In the genomic region with DNA sequence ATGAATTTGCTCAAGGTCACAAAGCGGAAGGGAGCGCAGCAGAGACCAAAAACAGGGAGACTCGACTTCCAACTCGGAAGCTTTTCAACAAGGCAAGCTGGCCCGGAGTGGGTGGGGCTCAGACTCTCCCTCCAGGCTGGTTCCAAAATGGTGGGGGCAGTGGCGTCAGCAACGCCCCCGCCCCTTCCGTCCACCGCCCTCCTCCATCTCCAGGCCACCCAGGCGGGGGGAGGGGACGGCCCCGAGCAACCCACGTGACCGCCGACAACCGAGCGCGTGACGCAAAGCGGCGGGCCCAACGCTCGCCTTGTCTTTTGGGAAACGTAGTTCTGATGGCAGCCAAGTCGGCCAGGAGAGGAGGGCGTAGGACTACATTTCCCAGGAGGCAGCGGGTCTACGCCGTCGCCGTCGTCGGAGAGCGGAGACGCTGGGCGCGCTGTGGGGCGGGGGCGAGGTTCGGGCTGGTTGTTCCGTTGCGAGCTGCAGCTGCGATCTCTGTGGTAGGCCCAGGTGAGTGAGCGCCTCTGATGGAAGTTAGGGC, we compare ENCODE assay signal across 8 cellular contexts. TPM values are rescaled to one million over a fixed set of nuclear protein-coding genes. Genes with fewer than 3 reads are reported as not detected.
DNase-seq lines count a peak whose midpoint lies in the region; ATAC-seq and TF ChIP-seq lines count a peak whose summit lies in the region.

Gene THRAP3 (plus strand): TSS at position 448 of the 541 bp plus-strand sequence. CDS start 58,121 bp downstream, outside the sequence.

- no peaks in the 10 kb centered on the region for H3K27me3 ChIP-seq in HAP-1 (ENCODE audit: low read depth)
- H3K27me3 ChIP-seq in MM.1S (replicated peaks; ENCODE audit: insufficient read depth, low read length): no peaks in the 10 kb centered on the region

- H3K9me3 ChIP-seq in ES-I3 (ENCODE audit: control insufficient read depth, insufficient read depth, low read length): no peaks in the 10 kb centered on the region
- no peaks in the 10 kb centered on the region for H3K9me3 ChIP-seq in HAP-1
- no peaks in the 10 kb centered on the region for H3K9me3 ChIP-seq in MM.1S (replicated peaks; ENCODE audit: insufficient read depth, low read length)

- H3K36me3 ChIP-seq in ES-I3 (ENCODE audit: insufficient read depth, low read length) (peaks cover 4% of the 10 kb centered on the region; the same call in 1 of the 2 replicates), HAP-1 (replicated peaks) (peaks cover 31% of the 10 kb centered on the region), MM.1S (replicated peaks; ENCODE audit: insufficient read depth, low read length) (peaks cover 6% of the 10 kb centered on the region)

- ATAC-seq in stimulated activated naive CD8-positive, alpha-beta T cell treated with anti-CD3 and anti-CD28 coated beads, Interleukin-15, amount 100 ng/mL, for 72 hours: peak; percentile 95

- DNase-seq in HAP-1 (ENCODE audit: low spot score in 2 of 2): peak; percentile 99 to 100
- DNase-seq in MM.1S: peak; percentile 99
- peak; percentile 94 for DNase-seq in SIG-M5 (lab: John Stamatoyannopoulos, UW)
- DNase-seq in activated gamma-delta T cell (lab: John Stamatoyannopoulos, UW): peak; percentile 99
- DNase-seq in fibroblast of the aortic adventitia (ENCODE audit: low read depth): peak; percentile 99
- peak; percentile 99 for DNase-seq in nephron progenitor cell
- DNase-seq in stimulated activated naive CD8-positive, alpha-beta T cell treated with anti-CD3 and anti-CD28 coated beads, Interleukin-15, amount 100 ng/mL, for 72 hours: peak; percentile 100

- H3K79me2 ChIP-seq in MM.1S (ENCODE audit: low read length): peaks cover 46% of the 10 kb centered on the region

- H3K9me3 Mint-ChIP-seq in nephron progenitor cell: no peaks in the 10 kb centered on the region
- no peaks in the 10 kb centered on the region for H3K9me3 Mint-ChIP-seq in stimulated activated naive CD8-positive, alpha-beta T cell treated with anti-CD3 and anti-CD28 coated beads, Interleukin-15, amount 100 ng/mL, for 72 hours

- peaks cover 31% of the 10 kb centered on the region for H3K36me3 Mint-ChIP-seq in nephron progenitor cell (ENCODE audit: low read depth)

- H3K4me1 ChIP-seq in ES-I3 (ENCODE audit: insufficient read depth, low read length) (no peaks in the 10 kb centered on the region), HAP-1 (peaks cover 12% of the 10 kb centered on the region), MM.1S (ENCODE audit: low read length) (peaks cover 12% of the 10 kb centered on the region; the same call in 1 of the 2 replicates)

- H3K27ac ChIP-seq in MM.1S (ENCODE audit: low read length): peak within 1 kb of the TSS; percentile 95

- H3K4me2 ChIP-seq in MM.1S (ENCODE audit: low read depth, low read length): peak within 1 kb of the TSS; percentile 95

- H3K4me3 ChIP-seq in HAP-1: peak within 1 kb of the TSS; percentile 77
- peak within 1 kb of the TSS; percentile 95 for H3K4me3 ChIP-seq in MM.1S (ENCODE audit: low read length)
- H3K4me3 ChIP-seq in fibroblast of the aortic adventitia (ENCODE audit: low read depth, low read length): peak within 1 kb of the TSS; percentile 94

- H3K9ac ChIP-seq in ES-I3 (ENCODE audit: low read depth, low read length) (peak within 1 kb of the TSS; percentile 98), MM.1S (ENCODE audit: low read length) (peak within 1 kb of the TSS; percentile 84)

- H3K9me2 ChIP-seq in MM.1S (replicated peaks; ENCODE audit: insufficient read depth, low read length): no peaks in the 10 kb centered on the region

- in situ Hi-C loops in HAP-1 (cut with MboI; ENCODE audit: low sequenced_read_pairs): no loop called here

- peaks cover 25% of the 10 kb centered on the region for H3F3A ChIP-seq in MM.1S (ENCODE audit: insufficient read depth, low read length)

- peak within 1 kb of the TSS; percentile 99 for H3K27ac Mint-ChIP-seq in nephron progenitor cell
- peak within 1 kb of the TSS; percentile 98 to 100 for H3K27ac Mint-ChIP-seq in stimulated activated naive CD8-positive, alpha-beta T cell treated with anti-CD3 and anti-CD28 coated beads, Interleukin-15, amount 100 ng/mL, for 72 hours

- H3K4me1 Mint-ChIP-seq in nephron progenitor cell: peaks cover 30% of the 10 kb centered on the region
- H3K4me1 Mint-ChIP-seq in stimulated activated naive CD8-positive, alpha-beta T cell treated with anti-CD3 and anti-CD28 coated beads, Interleukin-15, amount 100 ng/mL, for 72 hours: peaks cover 37% of the 10 kb centered on the region

- H4K20me1 ChIP-seq in MM.1S (ENCODE audit: insufficient read depth, low read length): peaks cover 20% of the 10 kb centered on the region

- no peaks in the 10 kb centered on the region for H3K27me3 Mint-ChIP-seq in nephron progenitor cell (ENCODE audit: low read depth, poor library complexity)
- no peaks in the 10 kb centered on the region for H3K27me3 Mint-ChIP-seq in stimulated activated naive CD8-positive, alpha-beta T cell treated with anti-CD3 and anti-CD28 coated beads, Interleukin-15, amount 100 ng/mL, for 72 hours

- peak within 1 kb of the TSS; percentile 83 for H2AFZ ChIP-seq in MM.1S (ENCODE audit: low read length)

- peak within 1 kb of the TSS; percentile 92 for H3K4me3 Mint-ChIP-seq in nephron progenitor cell
- H3K4me3 Mint-ChIP-seq in stimulated activated naive CD8-positive, alpha-beta T cell treated with anti-CD3 and anti-CD28 coated beads, Interleukin-15, amount 100 ng/mL, for 72 hours: peak within 1 kb of the TSS; percentile 86 to 99

- TF ChIP-seq CTCF in MM.1S (IDR thresholded peaks at IDR 0.05; ENCODE audit: low read length) (no peak), fibroblast of the aortic adventitia (IDR thresholded peaks at IDR 0.05; ENCODE audit: insufficient read depth, low read length) (no peak), nephron progenitor cell (IDR thresholded peaks at IDR 0.05) (no peak)

RNA-seq across cellular contexts. Expression of gene THRAP3, which starts in this region (rescaled TPM):
- total RNA-seq in fibroblast of the aortic adventitia (ENCODE audit: low replicate concordance): 47.8 and 130 TPM in 2 replicates

Comparison
In these comparisons a context has a peak if more than half of its experiments do, and no peak if none do; other contexts are left out.
1. Peak in every context shown above with its lines: DNase-seq, ATAC-seq, H3K4me3 ChIP-seq and H3K27ac ChIP-seq.